ENCODE assay signal across 22 cellular contexts in genomic region chr12:26046886-26047285, GRCh38.
"Had no signal": no experiment of that assay in that cellular context is flagged by ENCODE, and none has a peak within 500 bp of the region (broad histone marks: within the 10 kb centered on the region; RNA-seq: fewer than 3 reads in every experiment).

No MANE protein-coding gene starts in this region.

- H3K9me3 ChIP-seq: esophagus muscularis mucosa, mucosa of descending colon, neutrophil, testis, tibial nerve, upper lobe of right lung, vagina had no signal

- ATAC-seq: left colon; mucosa of descending colon; naive thymus-derived CD8-positive, alpha-beta T cell; stimulated activated naive B cell treated with anti-CD40 and anti-IgM and Interleukin-4, amounts not matched to agents 10 μg/mL and 1 μg/mL and 100 μg/mL, for 72 hours; stimulated activated naive CD8-positive, alpha-beta T cell treated with anti-CD3 and anti-CD28 coated beads, Interleukin-15, amount 100 ng/mL, for 72 hours; upper lobe of right lung had no signal

- DNase-seq: effector memory CD4-positive, alpha-beta T cell; foreskin keratinocyte; head of caudate nucleus; kidney; left colon; mammary epithelial cell; mucosa of descending colon; naive thymus-derived CD8-positive, alpha-beta T cell; right cardiac atrium; stimulated activated CD4-positive, alpha-beta T cell treated with anti-CD3 and anti-CD28 coated beads, Interleukin-2, amount 100 ng/mL, for 24 hours; stimulated activated CD4-positive, alpha-beta T cell treated with anti-CD3 and anti-CD28 coated beads, Interleukin-4, amount 100 ng/mL, for 4 hours; stimulated activated naive B cell treated with anti-CD40 and anti-IgM and Interleukin-4, amounts not matched to agents 10 μg/mL and 1 μg/mL and 100 μg/mL, for 72 hours; stimulated activated naive CD8-positive, alpha-beta T cell treated with anti-CD3 and anti-CD28 coated beads, Interleukin-15, amount 100 ng/mL, for 72 hours; testis; upper lobe of right lung had no signal

- H2AFZ ChIP-seq: hepatocyte had no signal

- H3K4me2 ChIP-seq: hepatocyte had no signal

- H3K4me3 ChIP-seq: esophagus muscularis mucosa, hepatocyte, mucosa of descending colon, skin epidermis, testis, tibial nerve, upper lobe of right lung, vagina had no signal

- H3K27ac ChIP-seq: epithelial cell of prostate, esophagus muscularis mucosa, foreskin keratinocyte, hepatocyte, neutrophil, skin epidermis, testis, tibial nerve, upper lobe of right lung, vagina had no signal

- H3K36me3 ChIP-seq: esophagus muscularis mucosa, neutrophil, tibial nerve, upper lobe of right lung, vagina had no signal

- H3K4me1 ChIP-seq: foreskin keratinocyte, testis had no signal

- H3K27me3 ChIP-seq: esophagus muscularis mucosa, foreskin keratinocyte, hepatocyte, neutrophil, testis, tibial nerve, upper lobe of right lung, vagina had no signal
